ENCODE assay signal across 1 cellular context in the genomic region with DNA sequence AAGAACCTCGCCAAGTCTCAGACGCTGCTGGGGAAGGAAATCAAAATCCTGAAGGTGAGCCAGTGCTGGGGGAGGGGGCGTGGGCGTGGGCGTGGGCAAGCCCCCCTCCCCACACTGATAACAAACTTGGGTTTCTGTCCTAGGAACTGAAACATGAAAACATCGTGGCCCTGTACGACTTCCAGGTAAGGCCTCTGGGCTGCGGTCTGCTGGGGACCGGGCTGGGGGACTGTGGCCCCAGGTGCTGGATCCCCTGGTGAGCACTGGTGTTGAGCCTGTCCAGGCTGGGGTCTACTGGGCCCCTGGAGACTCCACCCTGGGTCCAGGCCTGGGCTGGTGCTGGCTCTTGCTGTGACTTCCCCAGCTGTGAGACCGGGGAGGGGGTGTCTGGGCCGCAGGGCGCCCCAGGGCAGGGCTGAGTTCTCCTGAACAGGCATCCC.
TF ChIP-seq lines count a peak whose summit lies in the region.

No MANE protein-coding gene starts in this region.

TF ChIP-seq in HEK293, 187 proteins besides CTCF, POLR2A, EP300 and RAD21 (continued from another document):
- TF ChIP-seq, protein P1, sequence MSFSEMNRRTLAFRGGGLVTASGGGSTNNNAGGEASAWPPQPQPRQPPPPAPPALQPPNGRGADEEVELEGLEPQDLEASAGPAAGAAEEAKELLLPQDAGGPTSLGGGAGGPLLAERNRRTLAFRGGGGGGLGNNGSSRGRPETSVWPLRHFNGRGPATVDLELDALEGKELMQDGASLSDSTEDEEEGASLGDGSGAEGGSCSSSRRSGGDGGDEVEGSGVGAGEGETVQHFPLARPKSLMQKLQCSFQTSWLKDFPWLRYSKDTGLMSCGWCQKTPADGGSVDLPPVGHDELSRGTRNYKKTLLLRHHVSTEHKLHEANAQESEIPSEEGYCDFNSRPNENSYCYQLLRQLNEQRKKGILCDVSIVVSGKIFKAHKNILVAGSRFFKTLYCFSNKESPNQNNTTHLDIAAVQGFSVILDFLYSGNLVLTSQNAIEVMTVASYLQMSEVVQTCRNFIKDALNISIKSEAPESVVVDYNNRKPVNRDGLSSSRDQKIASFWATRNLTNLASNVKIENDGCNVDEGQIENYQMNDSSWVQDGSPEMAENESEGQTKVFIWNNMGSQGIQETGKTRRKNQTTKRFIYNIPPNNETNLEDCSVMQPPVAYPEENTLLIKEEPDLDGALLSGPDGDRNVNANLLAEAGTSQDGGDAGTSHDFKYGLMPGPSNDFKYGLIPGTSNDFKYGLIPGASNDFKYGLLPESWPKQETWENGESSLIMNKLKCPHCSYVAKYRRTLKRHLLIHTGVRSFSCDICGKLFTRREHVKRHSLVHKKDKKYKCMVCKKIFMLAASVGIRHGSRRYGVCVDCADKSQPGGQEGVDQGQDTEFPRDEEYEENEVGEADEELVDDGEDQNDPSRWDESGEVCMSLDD (tag by site-specific recombination; IDR thresholded peaks at IDR 0.05): peak; percentile 76; the same call in 1 of the 2 replicates
TF ChIP-seq in HEK293: peak in this region for 20.
